In the genomic region with DNA sequence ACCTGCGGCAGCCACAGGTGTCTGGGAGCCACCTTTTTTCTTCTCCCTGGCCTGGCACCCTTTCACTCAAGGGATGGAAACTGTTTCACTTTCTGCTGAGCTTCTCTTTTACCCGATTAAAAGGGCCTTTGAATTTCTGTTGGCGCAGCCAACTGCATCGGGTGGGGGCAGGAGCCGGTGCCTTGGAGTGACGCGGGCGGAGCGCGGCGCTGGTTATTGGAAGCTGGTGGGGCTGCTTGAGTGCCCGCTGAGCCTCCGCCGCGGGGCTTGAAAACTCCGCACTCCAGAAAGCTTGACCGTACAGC, we compare ENCODE assay signal across 9 cellular contexts. TPM values are rescaled to one million over a fixed set of nuclear protein-coding genes. Genes with fewer than 3 reads are reported as not detected.
DNase-seq lines count a peak whose midpoint lies in the region; ATAC-seq, FAIRE-seq and TF ChIP-seq lines count a peak whose summit lies in the region.
"Had no signal": no experiment of that assay in that cellular context is flagged by ENCODE, and none has a peak within 500 bp of the region (broad histone marks: within the 10 kb centered on the region; RNA-seq: fewer than 3 reads in every experiment).

No MANE protein-coding gene starts in this region.

- H3K4me1 ChIP-seq in DOHH2 (ENCODE audit: control insufficient read depth, low read length) (peaks cover 19% of the 10 kb centered on the region), mammary epithelial cell (ENCODE audit: insufficient read depth, low read length) (peaks cover 12% of the 10 kb centered on the region), iPS-20b (ENCODE audit: insufficient read depth, low read length) (peaks cover 6% of the 10 kb centered on the region; the same call in 1 of the 2 replicates), gastrocnemius medialis (peaks cover 0 to 10% of the 10 kb centered on the region in 2 donors)

- no peak for TF ChIP-seq POLR2A in gastrocnemius medialis (IDR thresholded peaks at IDR 0.05)

- CTCF ChIA-PET in mammary epithelial cell (lab: Charles Lee; ENCODE audit: low non-redundant PET) = interaction anchor here (0.6 kb wide), 1 partner anchor 78 kb away, joined by 4 read pairs; no protein-coding TSS in a partner anchor

- H3K9ac ChIP-seq in mammary epithelial cell (ENCODE audit: insufficient read depth, low read length) (peak overlapping the region; percentile 77), iPS-20b (ENCODE audit: low read depth, low read length) (peak overlapping the region; percentile 94)

- H3K79me2 ChIP-seq in DOHH2 (ENCODE audit: control insufficient read depth, low read length) = no peaks in the 10 kb centered on the region
- peaks cover 10% of the 10 kb centered on the region for H3K79me2 ChIP-seq in mammary epithelial cell (ENCODE audit: insufficient read depth, low read length)

- H3K27me3 Mint-ChIP-seq in T-helper 2 cell treated with Interferon-gamma antibody and Interleukin-4, amounts not matched to agents 5 μg/mL and 100 μg/mL, for 36 hours (ENCODE audit: low read depth) = peaks cover 9% of the 10 kb centered on the region

- no peaks in the 10 kb centered on the region; the same call in 1 of the 2 replicates for H3F3A ChIP-seq in DOHH2 (ENCODE audit: control insufficient read depth, insufficient read depth)

- intact Hi-C loops in mammary epithelial cell (cut with micrococcal nuclease) (loop anchor here (1.0 kb wide), 3 partner anchors 9 to 71 kb away; no protein-coding TSS in a partner anchor), gastrocnemius medialis (cut with DNase I; ENCODE audit: low total_unique reads) (loop anchor here (2.0 to 5.0 kb wide), 2 partner anchors 70 to 71 kb away; no protein-coding TSS in a partner anchor)

- TF ChIP-seq CTCF in DOHH2 (IDR thresholded peaks at IDR 0.05; ENCODE audit: low read depth, low read length, poor library complexity, severe bottlenecking) (no peak), mammary epithelial cell (conservative IDR thresholded peaks at IDR 0.05 in 1 of 2, IDR thresholded peaks at IDR 0.05 in 1 of 2; ENCODE audit: extremely low read depth in 1 of 2, insufficient read depth in 1 of 2, low read depth in 1 of 2, low read length in 2 of 2) (no peak), gastrocnemius medialis (IDR thresholded peaks at IDR 0.05 in 4 of 5, conservative IDR thresholded peaks at IDR 0.05 in 1 of 5) (no peak), D721Med (IDR thresholded peaks at IDR 0.05; ENCODE audit: insufficient read depth, missing control alignments) (no peak)

- peaks cover 4% of the 10 kb centered on the region for H3K27me3 ChIP-seq in DOHH2 (ENCODE audit: control insufficient read depth, low read length)
- H3K27me3 ChIP-seq in mammary epithelial cell (ENCODE audit: insufficient read depth, low read length) = no peaks in the 10 kb centered on the region
- no peaks in the 10 kb centered on the region for H3K27me3 ChIP-seq in iPS-20b (ENCODE audit: insufficient read depth, low read length)
- H3K27me3 ChIP-seq in gastrocnemius medialis = no peaks in the 10 kb centered on the region

- peak overlapping the region; percentile 97 for H3K4me3 Mint-ChIP-seq in T-helper 2 cell treated with Interferon-gamma antibody and Interleukin-4, amounts not matched to agents 5 μg/mL and 100 μg/mL, for 36 hours

- no peaks in the 10 kb centered on the region for H3K9me3 Mint-ChIP-seq in T-helper 2 cell treated with Interferon-gamma antibody and Interleukin-4, amounts not matched to agents 5 μg/mL and 100 μg/mL, for 36 hours

- no peaks in the 10 kb centered on the region for H3K36me3 Mint-ChIP-seq in T-helper 2 cell treated with Interferon-gamma antibody and Interleukin-4, amounts not matched to agents 5 μg/mL and 100 μg/mL, for 36 hours (ENCODE audit: low read depth)

- H3K4me1 Mint-ChIP-seq in T-helper 2 cell treated with Interferon-gamma antibody and Interleukin-4, amounts not matched to agents 5 μg/mL and 100 μg/mL, for 36 hours (ENCODE audit: low read depth) = peaks cover 12% of the 10 kb centered on the region

- dilution Hi-C loops in mammary epithelial cell (cut with HindIII; ENCODE audit: low sequenced_read_pairs) = loop anchor here (5.0 kb wide), 2 partner anchors 35 to 55 kb away; no protein-coding TSS in a partner anchor

- no TSS peak for BruUV-seq in mammary epithelial cell (replicated peaks; lab: Mats Ljungman, UMichigan)

- H3K9me2 ChIP-seq in DOHH2 (replicated peaks; ENCODE audit: control insufficient read depth, low read length) = no peaks in the 10 kb centered on the region

- H3K4me3 ChIP-seq in DOHH2 (ENCODE audit: low read length) (peak overlapping the region; percentile 94), mammary epithelial cell (replicated peaks in 1 of 3; ENCODE audit: insufficient read depth in 1 of 3, low read depth in 2 of 3, low read length in 3 of 3) (peak overlapping the region; percentile 43 to 83 (median 81)), iPS-20b (ENCODE audit: low read length) (peak overlapping the region; percentile 95), gastrocnemius medialis (peak overlapping the region; percentile 53 to 88 (median 74))

- peak overlapping the region; percentile 74 for H3K27ac Mint-ChIP-seq in T-helper 2 cell treated with Interferon-gamma antibody and Interleukin-4, amounts not matched to agents 5 μg/mL and 100 μg/mL, for 36 hours

- peak; percentile 69 for ATAC-seq in GM21717 (IDR thresholded peaks at IDR 0.05; ENCODE audit: unreplicated experiment)
- peak; percentile 61 to 72 for ATAC-seq in gastrocnemius medialis

- H3K9me3 ChIP-seq in DOHH2 (ENCODE audit: control insufficient read depth, insufficient read depth, low read length) = no peaks in the 10 kb centered on the region
- H3K9me3 ChIP-seq in mammary epithelial cell (replicated peaks; ENCODE audit: insufficient read depth, low read length) = no peaks in the 10 kb centered on the region
- no peaks in the 10 kb centered on the region for H3K9me3 ChIP-seq in iPS-20b (ENCODE audit: insufficient read depth, low read depth, low read length)
- no peaks in the 10 kb centered on the region for H3K9me3 ChIP-seq in gastrocnemius medialis

- H2AFZ ChIP-seq in mammary epithelial cell (ENCODE audit: low read depth, low read length) = peak overlapping the region; percentile 92

- WGBS in mammary epithelial cell (ENCODE audit: low coverage, missing lambda C conversion rate) = 2% methylated on average over 8 of the region's 17 CpGs

- in situ Hi-C loops in KBM-7 (cut with MboI; ENCODE audit: low pct_unique_long_range_greater_than_20kb, low sequenced_read_pairs) = no loop called here
- in situ Hi-C loops in mammary epithelial cell (cut with MboI; ENCODE audit: low sequenced_read_pairs in 2 of 2) = loop anchor here in 1 of 2 donors (10.0 kb wide), 1 partner anchor 53 kb away; a partner anchor contains a TSS
- in situ Hi-C loops in gastrocnemius medialis (cut with MboI; ENCODE audit: low sequenced_read_pairs in 4 of 4) = no loop called here

- H3K27ac ChIP-seq in DOHH2 (ENCODE audit: low read depth, low read length) = peak overlapping the region; percentile 42
- H3K27ac ChIP-seq in mammary epithelial cell (ENCODE audit: insufficient read depth, low read depth, low read length) = peak overlapping the region; percentile 57
- peak overlapping the region; percentile 29 for H3K27ac ChIP-seq in iPS-20b (ENCODE audit: low read length)
- H3K27ac ChIP-seq in gastrocnemius medialis = peak overlapping the region; percentile 1 to 73 (median 68)

- no peak for FAIRE-seq in D721Med (lab: Jason Lieb, UNC)
- FAIRE-seq: colon had no signal

- H4K20me1 ChIP-seq in DOHH2 (ENCODE audit: control insufficient read depth, insufficient read depth, low read depth, low read length) = no peaks in the 10 kb centered on the region
- no peaks in the 10 kb centered on the region for H4K20me1 ChIP-seq in mammary epithelial cell (ENCODE audit: insufficient read depth, low read length)

- no peaks in the 10 kb centered on the region for H3K36me3 ChIP-seq in DOHH2 (ENCODE audit: control insufficient read depth, low read length)
- H3K36me3 ChIP-seq in mammary epithelial cell (ENCODE audit: insufficient read depth, low read length) = no peaks in the 10 kb centered on the region
- no peaks in the 10 kb centered on the region for H3K36me3 ChIP-seq in iPS-20b (ENCODE audit: insufficient read depth, low read depth, low read length)
- H3K36me3 ChIP-seq in gastrocnemius medialis = no peaks in the 10 kb centered on the region

- H3K4me2 ChIP-seq in DOHH2 (ENCODE audit: low read length) (peak overlapping the region; percentile 85), mammary epithelial cell (ENCODE audit: insufficient read depth, low read depth, low read length) (peak overlapping the region; percentile 100)

- DNase-seq in KBM-7 (peak; percentile 72), mammary epithelial cell (peak; percentile 67), gastrocnemius medialis (no peak), D721Med (ENCODE audit: insufficient read length, low spot score) (no peak)
- DNase-seq in T-helper 2 cell treated with Interferon-gamma antibody and Interleukin-4, amounts not matched to agents 5 μg/mL and 100 μg/mL, for 36 hours (ENCODE audit: low spot score) = no peak

RNA-seq across cellular contexts. Expression of a gene that starts 52.0 kb away (rescaled TPM):
- total RNA-seq in mammary epithelial cell (100 to 1,000 TPM in 1 of 2 donors, 10 to 100 TPM in 1; 27.7 to 109 TPM), gastrocnemius medialis (10 to 100 TPM; 10.5 to 23.1 (median 17.6) TPM)
- 48.8 TPM for polyA plus RNA-seq in mammary epithelial cell
- polyA minus RNA-seq in mammary epithelial cell = 103 TPM

Comparison
In these comparisons a context has a peak if more than half of its experiments do, and no peak if none do; other contexts are left out.
1. DNase-seq: peak in KBM-7 (single experiment) and mammary epithelial cell (single experiment); none in T-helper 2 cell treated with Interferon-gamma antibody and Interleukin-4, amounts not matched to agents 5 μg/mL and 100 μg/mL, for 36 hours (single experiment), gastrocnemius medialis (0 of 2) and D721Med (single experiment).
2. Peak in every context shown above with its lines, with median percentiles within 50 percentile points of each other: H3K27ac ChIP-seq and H3K4me3 ChIP-seq.